8 cellular contexts compared by ENCODE assay signal in genomic region chr4:54384563-54384962, GRCh38.
A peak's percentile ranks its signal among the peaks of the same experiment; 100 is the strongest.
DNase-seq lines count a peak whose midpoint lies in the region; ATAC-seq and TF ChIP-seq lines count a peak whose summit lies in the region.

No MANE protein-coding gene starts in this region.

- CTCF ChIA-PET in IMR-90 (lab: Yijun Ruan, JAX), result interaction anchor here (0.9 kb wide), 1 partner anchor 576 kb away, joined by 3 read pairs; no protein-coding TSS in a partner anchor

- no peaks in the 10 kb centered on the region for H3K79me1 ChIP-seq in IMR-90 (ENCODE audit: low read depth in 1 of 2, low read length in 2 of 2)

- peak; percentile 58 for TF ChIP-seq RAD21 in IMR-90 (IDR thresholded peaks at IDR 0.05; ENCODE audit: low read length)

- H4K8ac ChIP-seq in IMR-90 (ENCODE audit: low read depth in 2 of 2, low read length in 2 of 2), result no peak overlapping the region

- WGBS in IMR-90 (ENCODE audit: extremely low coverage in 2 of 2, insufficient read length in 1 of 2), 2 experiments, result 38% methylated on average over 1 of the region's 6 CpGs; no CpG with 5 or more reads in 1 of the 2 experiments
- 38% methylated on average over 6 of the region's 6 CpGs for WGBS in right cardiac atrium

- H3K9me3 ChIP-seq in DND-41 (ENCODE audit: insufficient read depth, low read length, severe bottlenecking) (no peaks in the 10 kb centered on the region), IMR-90 (ENCODE audit: control insufficient read depth, insufficient read depth, low read length) (no peaks in the 10 kb centered on the region), right cardiac atrium (ENCODE audit: control insufficient read depth, low read length) (no peaks in the 10 kb centered on the region)

- H4K91ac ChIP-seq in IMR-90 (ENCODE audit: insufficient read depth, low read depth, low read length), result no peak overlapping the region

- H3K18ac ChIP-seq in IMR-90 (ENCODE audit: low read depth, low read length), result no peak overlapping the region

- H3K79me2 ChIP-seq in DND-41 (ENCODE audit: insufficient read depth, low read length), result no peaks in the 10 kb centered on the region

- no peak overlapping the region for H2AFZ ChIP-seq in DND-41 (ENCODE audit: low read depth, low read length)
- H2AFZ ChIP-seq in IMR-90 (replicated peaks; ENCODE audit: low read length, poor library complexity), result peak overlapping the region; percentile 4

- no peaks in the 10 kb centered on the region for H3K36me3 ChIP-seq in DND-41 (ENCODE audit: insufficient read depth, low read length)
- H3K36me3 ChIP-seq in IMR-90 (ENCODE audit: control insufficient read depth, insufficient read depth, low read length), result no peaks in the 10 kb centered on the region

- H3K14ac ChIP-seq in IMR-90 (replicated peaks; ENCODE audit: low read depth, low read length), result no peak overlapping the region

- no peak overlapping the region for H2BK15ac ChIP-seq in IMR-90 (ENCODE audit: low read depth, low read length)

- BruUV-seq in IMR-90 (replicated peaks; lab: Mats Ljungman, UMichigan), result no TSS peak

- no peaks in the 10 kb centered on the region for H3K9me1 ChIP-seq in IMR-90 (ENCODE audit: insufficient read depth, low read length)

- TF ChIP-seq POLR2A in IMR-90 (IDR thresholded peaks at IDR 0.05; ENCODE audit: low read depth, low read length), result no peak

- no peak overlapping the region for H2BK5ac ChIP-seq in IMR-90 (ENCODE audit: low read depth, low read length, poor library complexity, severe bottlenecking)

- H3K4me3 ChIP-seq in DND-41 (ENCODE audit: low read depth in 1 of 2, low read length in 2 of 2), result no peak overlapping the region
- no peak overlapping the region for H3K4me3 ChIP-seq in IMR-90 (ENCODE audit: insufficient read depth, low read depth, low read length)
- no peak overlapping the region for H3K4me3 ChIP-seq in right cardiac atrium (ENCODE audit: low read length)

- H3K23ac ChIP-seq in IMR-90 (ENCODE audit: low read depth, low read length), result no peak overlapping the region

- peak overlapping the region; percentile 19; the same call in 1 of the 2 replicates for H2BK120ac ChIP-seq in IMR-90 (ENCODE audit: low read depth, low read length)

- H2AK9ac ChIP-seq in IMR-90 (replicated peaks; ENCODE audit: low read depth, low read length, poor library complexity), result no peak overlapping the region

- no peak overlapping the region for H3K9ac ChIP-seq in DND-41 (ENCODE audit: low read depth, low read length)
- no peak overlapping the region for H3K9ac ChIP-seq in IMR-90 (ENCODE audit: low read depth, low read length)

- H3K4me1 ChIP-seq in DND-41 (ENCODE audit: insufficient read depth, low read length), result no peaks in the 10 kb centered on the region
- H3K4me1 ChIP-seq in IMR-90 (ENCODE audit: control insufficient read depth, insufficient read depth, low read length), result no peaks in the 10 kb centered on the region
- no peaks in the 10 kb centered on the region for H3K4me1 ChIP-seq in right cardiac atrium (ENCODE audit: control insufficient read depth, insufficient read depth, low read length)

- H4K20me1 ChIP-seq in DND-41 (ENCODE audit: insufficient read depth, low read length) (no peaks in the 10 kb centered on the region), IMR-90 (ENCODE audit: insufficient read depth, low read length) (no peaks in the 10 kb centered on the region)

- POLR2A ChIA-PET in IMR-90 (lab: Charles Lee; ENCODE audit: unreplicated experiment), result no interaction called here

- H4K5ac ChIP-seq in IMR-90 (ENCODE audit: low read depth, low read length), result no peak overlapping the region

- dilution Hi-C loops in IMR-90 (cut with HindIII; ENCODE audit: low sequenced_read_pairs, unreplicated experiment), result no loop called here

- no peak overlapping the region; the same call in 1 of the 2 replicates for H2BK20ac ChIP-seq in IMR-90 (ENCODE audit: low read depth, low read length)

- H3K4me2 ChIP-seq in DND-41 (ENCODE audit: insufficient read depth, low read length) (no peak overlapping the region), IMR-90 (ENCODE audit: low read depth, low read length) (no peak overlapping the region)

- no peak overlapping the region for H3K56ac ChIP-seq in IMR-90 (ENCODE audit: extremely low read depth, insufficient read depth, low read length)

- intact Hi-C loops in IMR-90 (cut with micrococcal nuclease) (loop anchor here (1.0 to 10.0 kb wide), 4 partner anchors 48 to 577 kb away; no protein-coding TSS in a partner anchor), right cardiac atrium (cut with DNase I) (no loop called here)

- no peak; the same call in 2 of the 3 replicates for ATAC-seq in DND-41 (ENCODE audit: insufficient read depth, low read depth)
- ATAC-seq in IMR-90 (ENCODE audit: low read depth), result peak; percentile 85
- peak; percentile 47 to 76 for ATAC-seq in right cardiac atrium
- ATAC-seq in GM19328 (IDR thresholded peaks at IDR 0.05; ENCODE audit: unreplicated experiment), result no peak

- H3K27ac ChIP-seq in DND-41 (ENCODE audit: low read length), result no peak overlapping the region
- H3K27ac ChIP-seq in IMR-90 (ENCODE audit: insufficient read depth, low read length), result no peak overlapping the region
- H3K27ac ChIP-seq in right cardiac atrium (ENCODE audit: low read length), result no peak overlapping the region

- no peak overlapping the region for H3K4ac ChIP-seq in IMR-90 (ENCODE audit: low read depth, low read length)

- peak; percentile 6 for DNase-seq in DND-41
- peak; percentile 39 for DNase-seq in IMR-90
- peak; percentile 38 for DNase-seq in SW480 (ENCODE audit: low spot score)
- peak in 2 of 3 donors; percentile 29 to 54 for DNase-seq in right cardiac atrium
- DNase-seq in superior temporal gyrus (ENCODE audit: extremely low spot score), result peak; percentile 66
- no peak for DNase-seq in stimulated activated CD4-positive, alpha-beta T cell treated with anti-CD3 and anti-CD28 coated beads, Interleukin-2, amount 100 ng/mL, for 48 hours
- no peak for DNase-seq in T-helper 9 cell

- H2AK5ac ChIP-seq in IMR-90 (ENCODE audit: low read depth, low read length), result no peak overlapping the region

- no peaks in the 10 kb centered on the region for H3K27me3 ChIP-seq in DND-41 (ENCODE audit: insufficient read depth, low read length, poor library complexity)
- no peaks in the 10 kb centered on the region for H3K27me3 ChIP-seq in IMR-90 (ENCODE audit: control insufficient read depth, insufficient read depth, low read length)
- no peaks in the 10 kb centered on the region for H3K27me3 ChIP-seq in right cardiac atrium (ENCODE audit: control insufficient read depth, insufficient read depth)

- peak; percentile 54 for TF ChIP-seq CTCF in DND-41 (IDR thresholded peaks at IDR 0.05; ENCODE audit: borderline replicate concordance, extremely low read depth, low read length, poor library complexity, severe bottlenecking)
- peak; percentile 44 for TF ChIP-seq CTCF in IMR-90 (conservative IDR thresholded peaks at IDR 0.05; ENCODE audit: low read depth, low read length)

- in situ Hi-C loops in IMR-90 (cut with MboI; ENCODE audit: low sequenced_read_pairs), result loop anchor here (25.0 kb wide), 1 partner anchor 928 kb away; no protein-coding TSS in a partner anchor

TF ChIP-seq in IMR-90, 13 proteins besides CTCF, POLR2A, EP300 and RAD21:
- TF ChIP-seq RCOR1 (IDR thresholded peaks at IDR 0.05; ENCODE audit: insufficient replicate concordance, low read length), result no peak
- no peak for TF ChIP-seq MAZ (IDR thresholded peaks at IDR 0.05; ENCODE audit: borderline replicate concordance, low read depth, low read length)
- no peak for TF ChIP-seq BHLHE40 (IDR thresholded peaks at IDR 0.05; ENCODE audit: low read depth, low read length)
- no peak for TF ChIP-seq CEBPB (IDR thresholded peaks at IDR 0.05; ENCODE audit: low read depth, low read length)
- TF ChIP-seq MXI1 (IDR thresholded peaks at IDR 0.05; ENCODE audit: borderline replicate concordance, low read depth, low read length), result no peak
- TF ChIP-seq USF2 (IDR thresholded peaks at IDR 0.05; ENCODE audit: low read depth, low read length), result no peak
- no peak for TF ChIP-seq SMC3 (IDR thresholded peaks at IDR 0.05; ENCODE audit: low read depth, low read length)
- no peak for TF ChIP-seq MAFK (IDR thresholded peaks at IDR 0.05; ENCODE audit: low read depth, low read length)
- no peak for TF ChIP-seq NFE2L2 (IDR thresholded peaks at IDR 0.05; ENCODE audit: low read depth, low read length)
- TF ChIP-seq RFX5 (IDR thresholded peaks at IDR 0.05; ENCODE audit: low read depth, low read length), result no peak

Comparison
In these comparisons a context has a peak if more than half of its experiments do, and no peak if none do; other contexts are left out.
1. ATAC-seq: peak in IMR-90 (single experiment) and right cardiac atrium (2 of 2); none in DND-41 (single experiment) and GM19328 (single experiment).
2. DNase-seq: peak in DND-41 (single experiment), IMR-90 (single experiment), SW480 (single experiment), right cardiac atrium (2 of 3) and superior temporal gyrus (single experiment); none in stimulated activated CD4-positive, alpha-beta T cell treated with anti-CD3 and anti-CD28 coated beads, Interleukin-2, amount 100 ng/mL, for 48 hours (0 of 2) and T-helper 9 cell (single experiment).